6 cellular contexts compared by ENCODE assay signal in genomic region chr16:31100876-31101641, GRCh38. TPM values are rescaled to one million over a fixed set of nuclear protein-coding genes. Genes with fewer than 3 reads are reported as not detected.
DNase-seq lines count a peak whose midpoint lies in the region; ATAC-seq, FAIRE-seq and TF ChIP-seq lines count a peak whose summit lies in the region.
"Not testable (repeated sequence)": the region's sequence is repeated elsewhere in the genome, so short reads cannot be mapped to it uniquely, and the experiment has no call there.

No MANE protein-coding gene starts in this region.

- H4K91ac ChIP-seq in trophoblast cell (ENCODE audit: low read depth, low read length), result not testable (repeated sequence)

- H3K36me3 ChIP-seq in HCT116 (ENCODE audit: control insufficient read depth in 1 of 2, insufficient read depth in 2 of 2, low read length in 2 of 2); SK-N-SH (replicated peaks in 1 of 2; ENCODE audit: control insufficient read depth in 1 of 2, insufficient read depth in 2 of 2, low read length in 1 of 2); HepG2 (replicated peaks in 1 of 2; ENCODE audit: control insufficient read depth in 1 of 2, insufficient read depth in 2 of 2, low read length in 2 of 2); trophoblast cell (ENCODE audit: control insufficient read depth in 1 of 2, insufficient read depth in 2 of 2, low read length in 2 of 2): not testable (repeated sequence)

- not testable (repeated sequence) for DNase-seq in HCT116 (ENCODE audit: low read depth, low spot score); SK-N-SH; HepG2 (ENCODE audit: low spot score); trophoblast cell
- DNase-seq in choroid plexus epithelial cell (ENCODE audit: low read depth), result peak; percentile 22
- DNase-seq in Right ventricle myocardium inferior (ENCODE audit: missing footprints), result peak; percentile 37

- 88% methylated on average over 13 of the region's 13 CpGs for WGBS in SK-N-SH (ENCODE audit: low lambda C conversion rate)
- WGBS in HepG2 (ENCODE audit: low lambda C conversion rate), result 50% methylated on average over 12 of the region's 13 CpGs
- WGBS in trophoblast cell (ENCODE audit: extremely low coverage, insufficient coverage, insufficient read length), result no CpG with 5 or more reads among the region's 13 CpGs

- H4K20me1 ChIP-seq in HCT116 (ENCODE audit: insufficient read depth); SK-N-SH (ENCODE audit: insufficient read depth); HepG2 (ENCODE audit: insufficient read depth, low read length): not testable (repeated sequence)

- not testable (repeated sequence) for H3K79me1 ChIP-seq in trophoblast cell (ENCODE audit: low read length)

- TF ChIP-seq RAD21 in HCT116 (IDR thresholded peaks at IDR 0.05; ENCODE audit: low read depth); SK-N-SH (IDR thresholded peaks at IDR 0.05; ENCODE audit: low read length); HepG2 (CRISPR knock-in tag; IDR thresholded peaks at IDR 0.05): not testable (repeated sequence)

- H3K14ac ChIP-seq in trophoblast cell (ENCODE audit: low read length), result not testable (repeated sequence)

- RAD21 ChIA-PET in HCT116 (lab: Charles Lee; ENCODE audit: low non-redundant PET in 1 of 2, low total read pairs in 2 of 2, uncharacterized antibody in 2 of 2, unreplicated experiment in 2 of 2), result interaction anchor here in 1 of 2 experiments (0.6 to 0.7 kb wide), 2 partner anchors 10 to 244 kb away, joined by 3 to 4 read pairs; no protein-coding TSS in a partner anchor

- H3K4me2 ChIP-seq in HCT116 (ENCODE audit: low read length) (peak overlapping the region; percentile 17; the same call in 1 of the 2 replicates), HepG2 (ENCODE audit: low read depth, low read length) (peak overlapping the region; percentile 20; the same call in 1 of the 2 replicates)
- not testable (repeated sequence) for H3K4me2 ChIP-seq in SK-N-SH; trophoblast cell (ENCODE audit: low read length)

- not testable (repeated sequence) for H2BK120ac ChIP-seq in trophoblast cell (ENCODE audit: insufficient read depth, low read length, poor library complexity)

- H3K4me1 ChIP-seq in HCT116 (ENCODE audit: control insufficient read depth in 1 of 2, insufficient read depth in 2 of 2, low read length in 2 of 2), result peaks cover 11 to 18% of the 10 kb centered on the region in 2 experiments; a peak in 3 of 4 replicates
- not testable (repeated sequence) for H3K4me1 ChIP-seq in SK-N-SH (ENCODE audit: control insufficient read depth in 1 of 2, insufficient read depth in 2 of 2, low read depth in 1 of 2, low read length in 1 of 2); trophoblast cell (ENCODE audit: control insufficient read depth in 1 of 2, insufficient read depth in 2 of 2, low read length in 2 of 2)
- peaks cover 23% of the 10 kb centered on the region for H3K4me1 ChIP-seq in HepG2 (ENCODE audit: insufficient read depth, low read length)

- not testable (repeated sequence) for H3K4ac ChIP-seq in trophoblast cell (ENCODE audit: low read depth, low read length)

- not testable (repeated sequence) for H3K79me2 ChIP-seq in HCT116 (ENCODE audit: insufficient read depth, low read length); SK-N-SH (ENCODE audit: insufficient read depth); HepG2 (ENCODE audit: insufficient read depth, low read length); trophoblast cell (ENCODE audit: control insufficient read depth, insufficient read depth, low read length, poor library complexity)

- not testable (repeated sequence) for H3F3A ChIP-seq in SK-N-SH (replicated peaks; ENCODE audit: insufficient read depth)

- not testable (repeated sequence) for H2BK5ac ChIP-seq in trophoblast cell (ENCODE audit: low read depth, low read length, poor library complexity)

- H3K9me3 ChIP-seq in HCT116 (ENCODE audit: control insufficient read depth in 1 of 2, insufficient read depth in 1 of 2, low read depth in 1 of 2, low read length in 2 of 2); SK-N-SH; HepG2 (ENCODE audit: low read length); trophoblast cell (ENCODE audit: insufficient read depth, low read depth, low read length): not testable (repeated sequence)

- POLR2A ChIA-PET in HCT116 (lab: Charles Lee), result interaction anchor here (0.6 to 3.5 kb wide), 3 partner anchors 16 to 70 kb away, joined by 4 to 14 read pairs (median 5); partner anchors contain the start of genes KAT8, ZNF646 and ZNF668
- POLR2A ChIA-PET in SK-N-SH (lab: Yijun Ruan, JAX), result interaction anchor here (1.5 kb wide), 1 partner anchor 16 kb away, joined by 5 read pairs; the partner anchor contains the start of gene KAT8
- POLR2A ChIA-PET in HepG2 (lab: Yijun Ruan, JAX), result interaction anchor here (0.7 to 3.0 kb wide), 10 partner anchors 8 to 104 kb away, joined by 3 to 25 read pairs (median 4); partner anchors contain the start of genes FUS, KAT8, STX4 and ZNF646

- H2BK12ac ChIP-seq in trophoblast cell (ENCODE audit: low read length), result not testable (repeated sequence)

- in situ Hi-C loops in HepG2 (cut with HindIII; ENCODE audit: extremely low pct_ligation_motif_present, low pct_unique_long_range_greater_than_20kb), result not testable (repeated sequence)

- not testable (repeated sequence) for H3K4me3 ChIP-seq in HCT116 (replicated peaks in 1 of 2; ENCODE audit: low read depth in 1 of 2, low read length in 2 of 2); SK-N-SH (ENCODE audit: low read depth in 2 of 2, low read length in 1 of 2); choroid plexus epithelial cell (ENCODE audit: low read depth, low read length); trophoblast cell (ENCODE audit: low read depth, low read length)
- peak overlapping the region in 1 of 3 experiments; percentile 12; a peak in 1 of 6 replicates for H3K4me3 ChIP-seq in HepG2 (replicated peaks in 1 of 3; ENCODE audit: insufficient read depth in 1 of 3, low read depth in 2 of 3, low read length in 3 of 3)

- not testable (repeated sequence) for FAIRE-seq in HepG2 (lab: Jason Lieb, UNC)

- TF ChIP-seq POLR2A in HCT116 (IDR thresholded peaks at IDR 0.05; ENCODE audit: borderline replicate concordance, extremely low read depth, insufficient read depth, insufficient read length); HepG2 (IDR thresholded peaks at IDR 0.05; ENCODE audit: insufficient read depth in 1 of 2, low read depth in 2 of 2, low read length in 2 of 2): not testable (repeated sequence)

- H3K9me2 ChIP-seq in HCT116 (ENCODE audit: insufficient read depth); SK-N-SH: not testable (repeated sequence)

- not testable (repeated sequence) for H3K27me3 ChIP-seq in HCT116 (ENCODE audit: insufficient read depth, low read length); SK-N-SH (ENCODE audit: insufficient read depth); HepG2 (ENCODE audit: control insufficient read depth in 1 of 2, insufficient read depth in 2 of 2, low read length in 2 of 2); trophoblast cell (ENCODE audit: insufficient read depth, low read length)

- H3K9ac ChIP-seq in HCT116 (ENCODE audit: low read length); SK-N-SH; HepG2 (ENCODE audit: insufficient read depth, low read depth, low read length); trophoblast cell (ENCODE audit: low read length): not testable (repeated sequence)

- TF ChIP-seq CTCF in HCT116 (IDR thresholded peaks at IDR 0.05 in 2 of 3, conservative IDR thresholded peaks at IDR 0.05 in 1 of 3; ENCODE audit: borderline replicate concordance in 1 of 3, insufficient read depth in 1 of 3, low read depth in 2 of 3, low read length in 2 of 3); SK-N-SH (IDR thresholded peaks at IDR 0.05); choroid plexus epithelial cell (conservative IDR thresholded peaks at IDR 0.05; ENCODE audit: low read depth, low read length); HepG2 (CRISPR knock-in tag; IDR thresholded peaks at IDR 0.05): not testable (repeated sequence)

- not testable (repeated sequence) for H4K12ac ChIP-seq in trophoblast cell (ENCODE audit: low read depth, low read length)

- intact Hi-C loops in HCT116 (cut with micrococcal nuclease); Right ventricle myocardium inferior (cut with DNase I); HepG2 (cut with micrococcal nuclease; ENCODE audit: unreplicated experiment): not testable (repeated sequence)

- ATAC-seq in HCT116, Right ventricle myocardium inferior: not testable (repeated sequence)
- ATAC-seq in HepG2, result peak; percentile 34

- not testable (repeated sequence) for H4K8ac ChIP-seq in trophoblast cell (ENCODE audit: low read depth, low read length)

- H2AK5ac ChIP-seq in trophoblast cell (ENCODE audit: low read length), result not testable (repeated sequence)

- not testable (repeated sequence) for BruUV-seq in HCT116 (replicated peaks; lab: Mats Ljungman, UMichigan); HepG2 (replicated peaks; lab: Mats Ljungman, UMichigan)

- H3K23ac ChIP-seq in trophoblast cell (ENCODE audit: low read length), result peak overlapping the region; percentile 99

- CTCF ChIA-PET in HCT116 (lab: Charles Lee) (interaction anchor here (1.5 to 2.2 kb wide), 2 partner anchors 41 to 116 kb away, joined by 3 to 7 read pairs; partner anchors contain the start of gene HSD3B7), SK-N-SH (lab: Yijun Ruan, JAX) (interaction anchor here (1.1 to 2.1 kb wide), 3 partner anchors 21 to 116 kb away, joined by 3 to 7 read pairs (median 4); no protein-coding TSS in a partner anchor)
- CTCF ChIA-PET in HepG2 (lab: Yijun Ruan, JAX; ENCODE audit: low intra/inter-chr PET ratio, low total read pairs), result not testable (repeated sequence)

- not testable (repeated sequence) for H3K27ac ChIP-seq in HCT116 (ENCODE audit: low read depth, low read length); SK-N-SH (ENCODE audit: low read depth in 2 of 2, low read length in 1 of 2); HepG2 (ENCODE audit: extremely low read length, insufficient read depth, low read length); trophoblast cell (ENCODE audit: low read depth, low read length)

- not testable (repeated sequence) for H3K18ac ChIP-seq in trophoblast cell (ENCODE audit: low read length)

- TF ChIP-seq EP300 in SK-N-SH (IDR thresholded peaks at IDR 0.05; ENCODE audit: borderline replicate concordance in 1 of 2, low read depth in 1 of 2, low read length in 1 of 2); HepG2 (IDR thresholded peaks at IDR 0.05; ENCODE audit: low read depth in 2 of 2, low read length in 2 of 2); HepG2 (CRISPR knock-in tag; IDR thresholded peaks at IDR 0.05; ENCODE audit: borderline replicate concordance): not testable (repeated sequence)

- not testable (repeated sequence) for H2AFZ ChIP-seq in HCT116 (ENCODE audit: low read depth, low read length, poor library complexity, severe bottlenecking); HepG2 (ENCODE audit: low read length); trophoblast cell (ENCODE audit: insufficient read depth, low read length, poor library complexity)
- 0 out of 2 replicates have a peak overlapping the region, but pooled peaks have one; percentile 29 for H2AFZ ChIP-seq in SK-N-SH (ENCODE audit: low read depth)

RNA-seq across cellular contexts. Expression of gene VKORC1, which starts 6.5 kb away (rescaled TPM):
- total RNA-seq in HCT116 (2021; ENCODE audit: unreplicated experiment), result 83.8 TPM
- polyA plus RNA-seq in HCT116 (2012), result 195 and 218 TPM in 2 replicates
- 419 and 434 TPM in 2 replicates for polyA plus RNA-seq in SK-N-SH (2012; rRNA removed)
- polyA plus RNA-seq in SK-N-SH (2012; cell fraction: cytosol; rRNA removed), result 265 and 341 TPM in 2 replicates
- 174 and 208 TPM in 2 replicates for polyA plus RNA-seq in SK-N-SH (2012; cell fraction: nucleus; rRNA removed)
- 41.1 TPM for total RNA-seq in Right ventricle myocardium inferior
- total RNA-seq in HepG2 (2016; rRNA removed; fragmentation: Illumina TruSeq; extraction: Trizol), result 92.1 and 141 TPM in 2 replicates
- total RNA-seq in HepG2 (2016; cell fraction: cytosol; rRNA removed; fragmentation: Illumina TruSeq; extraction: Trizol; ENCODE audit: low read depth), result 108 and 123 TPM in 2 replicates
- 100 and 140 TPM in 2 replicates for total RNA-seq in HepG2 (2016; cell fraction: insoluble cytoplasmic fraction; rRNA removed; fragmentation: Illumina TruSeq; extraction: Trizol)
- 83.8 and 103 TPM in 2 replicates for total RNA-seq in HepG2 (2016; cell fraction: membrane; rRNA removed; fragmentation: Illumina TruSeq; extraction: Trizol)
- 94.6 and 113 TPM in 2 replicates for total RNA-seq in HepG2 (2016; cell fraction: nucleus; rRNA removed; fragmentation: Illumina TruSeq; extraction: Trizol)
- 613 and 615 TPM in 2 replicates for polyA plus RNA-seq in HepG2 (2011; rRNA removed)
- 980 and 1,226 TPM in 2 replicates for polyA plus RNA-seq in HepG2 (2011; cell fraction: cytosol; rRNA removed)
- 399 and 426 TPM in 2 replicates for polyA plus RNA-seq in HepG2 (2011; cell fraction: nucleus; rRNA removed)
- 226 and 325 TPM in 2 replicates for polyA plus RNA-seq in HepG2 (2012)
- 88.3 and 112 TPM in 2 replicates for polyA plus RNA-seq in HepG2 (2016; cell fraction: cytosol; fragmentation: Illumina TruSeq; extraction: Trizol; ENCODE audit: low read depth)
- 134 and 149 TPM in 2 replicates for polyA plus RNA-seq in HepG2 (2016; cell fraction: insoluble cytoplasmic fraction; fragmentation: Illumina TruSeq; extraction: Trizol; ENCODE audit: low read depth)
- 106 and 112 TPM in 2 replicates for polyA plus RNA-seq in HepG2 (2016; cell fraction: membrane; fragmentation: Illumina TruSeq; extraction: Trizol; ENCODE audit: low read depth)
- polyA plus RNA-seq in HepG2 (2016; cell fraction: nucleus; fragmentation: Illumina TruSeq; extraction: Trizol; ENCODE audit: insufficient read depth, low read depth), result 220 and 229 TPM in 2 replicates
- 450 and 1,230 TPM in 2 replicates for polyA minus RNA-seq in HepG2 (2011; rRNA and poly(A)+ RNA removed; ENCODE audit: low replicate concordance)
- 139 and 156 TPM in 2 replicates for polyA minus RNA-seq in HepG2 (2011; cell fraction: cytosol; rRNA and poly(A)+ RNA removed)
- polyA minus RNA-seq in HepG2 (2011; cell fraction: nucleus; rRNA and poly(A)+ RNA removed), result 91.0 and 99.1 TPM in 2 replicates
- polyA plus RNA-seq in trophoblast cell (2013), result 112 and 118 TPM in 2 replicates

RNA-seq across cellular contexts. Expression of gene BCKDK, which starts 7.1 kb away (rescaled TPM):
- 60.7 TPM for total RNA-seq in HCT116 (2021; ENCODE audit: unreplicated experiment)
- 85.2 and 87.3 TPM in 2 replicates for polyA plus RNA-seq in HCT116 (2012)
- 57.9 and 73.2 TPM in 2 replicates for polyA plus RNA-seq in SK-N-SH (2012; rRNA removed)
- 30.1 and 46.9 TPM in 2 replicates for polyA plus RNA-seq in SK-N-SH (2012; cell fraction: cytosol; rRNA removed)
- 72.8 and 93.1 TPM in 2 replicates for polyA plus RNA-seq in SK-N-SH (2012; cell fraction: nucleus; rRNA removed)
- 79.7 TPM for total RNA-seq in Right ventricle myocardium inferior
- total RNA-seq in HepG2 (2016; rRNA removed; fragmentation: Illumina TruSeq; extraction: Trizol), result 24.9 and 25.2 TPM in 2 replicates
- total RNA-seq in HepG2 (2016; cell fraction: cytosol; rRNA removed; fragmentation: Illumina TruSeq; extraction: Trizol; ENCODE audit: low read depth), result 25.2 and 38.0 TPM in 2 replicates
- total RNA-seq in HepG2 (2016; cell fraction: insoluble cytoplasmic fraction; rRNA removed; fragmentation: Illumina TruSeq; extraction: Trizol), result 21.6 and 21.9 TPM in 2 replicates
- 42.8 and 61.6 TPM in 2 replicates for total RNA-seq in HepG2 (2016; cell fraction: membrane; rRNA removed; fragmentation: Illumina TruSeq; extraction: Trizol)
- 12.9 and 14.9 TPM in 2 replicates for total RNA-seq in HepG2 (2016; cell fraction: nucleus; rRNA removed; fragmentation: Illumina TruSeq; extraction: Trizol)
- 42.6 and 54.2 TPM in 2 replicates for polyA plus RNA-seq in HepG2 (2011; rRNA removed)
- polyA plus RNA-seq in HepG2 (2011; cell fraction: cytosol; rRNA removed), result 29.2 and 38.9 TPM in 2 replicates
- polyA plus RNA-seq in HepG2 (2011; cell fraction: nucleus; rRNA removed), result 119 and 127 TPM in 2 replicates
- 36.4 and 39.6 TPM in 2 replicates for polyA plus RNA-seq in HepG2 (2012)
- polyA plus RNA-seq in HepG2 (2016; cell fraction: cytosol; fragmentation: Illumina TruSeq; extraction: Trizol; ENCODE audit: low read depth), result 61.2 and 88.9 TPM in 2 replicates
- 38.3 and 44.6 TPM in 2 replicates for polyA plus RNA-seq in HepG2 (2016; cell fraction: insoluble cytoplasmic fraction; fragmentation: Illumina TruSeq; extraction: Trizol; ENCODE audit: low read depth)
- polyA plus RNA-seq in HepG2 (2016; cell fraction: membrane; fragmentation: Illumina TruSeq; extraction: Trizol; ENCODE audit: low read depth), result 82.3 and 100 TPM in 2 replicates
- 34.1 and 38.8 TPM in 2 replicates for polyA plus RNA-seq in HepG2 (2016; cell fraction: nucleus; fragmentation: Illumina TruSeq; extraction: Trizol; ENCODE audit: insufficient read depth, low read depth)
- 34.7 and 50.5 TPM in 2 replicates for polyA minus RNA-seq in HepG2 (2011; rRNA and poly(A)+ RNA removed; ENCODE audit: low replicate concordance)
- 23.9 and 34.2 TPM in 2 replicates for polyA minus RNA-seq in HepG2 (2011; cell fraction: cytosol; rRNA and poly(A)+ RNA removed)
- polyA minus RNA-seq in HepG2 (2011; cell fraction: nucleus; rRNA and poly(A)+ RNA removed), result 25.6 and 37.4 TPM in 2 replicates
- polyA plus RNA-seq in trophoblast cell (2013), result 43.7 and 47.1 TPM in 2 replicates

RNA-seq across cellular contexts. Expression of gene PRSS53, which starts 12.3 kb away (rescaled TPM):
- total RNA-seq in HCT116 (2021; ENCODE audit: unreplicated experiment) (11.6 TPM), Right ventricle myocardium inferior (0.62 TPM), HepG2 (2016; rRNA removed; fragmentation: Illumina TruSeq; extraction: Trizol) (0.65 and 2.2 TPM in 2 replicates)
- 5.4 and 5.7 TPM in 2 replicates for polyA plus RNA-seq in HCT116 (2012)
- polyA plus RNA-seq in SK-N-SH (2012; rRNA removed) (3.1 and 4.9 TPM in 2 replicates), HepG2 (2011; rRNA removed) (6.9 and 7.4 TPM in 2 replicates)
- 0.23 and 0.45 TPM in 2 replicates for polyA plus RNA-seq in SK-N-SH (2012; cell fraction: cytosol; rRNA removed)
- 37.4 and 41.9 TPM in 2 replicates for polyA plus RNA-seq in SK-N-SH (2012; cell fraction: nucleus; rRNA removed)
- 0.61 and 0.62 TPM in 2 replicates for total RNA-seq in HepG2 (2016; cell fraction: cytosol; rRNA removed; fragmentation: Illumina TruSeq; extraction: Trizol; ENCODE audit: low read depth)
- total RNA-seq in HepG2 (2016; cell fraction: insoluble cytoplasmic fraction; rRNA removed; fragmentation: Illumina TruSeq; extraction: Trizol), result 0.46 and 2.8 TPM in 2 replicates
- total RNA-seq in HepG2 (2016; cell fraction: membrane; rRNA removed; fragmentation: Illumina TruSeq; extraction: Trizol), result 0.49 and 0.52 TPM in 2 replicates
- total RNA-seq in HepG2 (2016; cell fraction: nucleus; rRNA removed; fragmentation: Illumina TruSeq; extraction: Trizol), result 3.2 and 4.5 TPM in 2 replicates
- polyA plus RNA-seq in HepG2 (2011; cell fraction: cytosol; rRNA removed), result 1.0 and 1.6 TPM in 2 replicates
- 103 and 136 TPM in 2 replicates for polyA plus RNA-seq in HepG2 (2011; cell fraction: nucleus; rRNA removed)
- 3.6 and 7.5 TPM in 2 replicates for polyA plus RNA-seq in HepG2 (2012)
- polyA plus RNA-seq in HepG2 (2016; cell fraction: cytosol; fragmentation: Illumina TruSeq; extraction: Trizol; ENCODE audit: low read depth), result 0.19 and 0.26 TPM in 2 replicates
- 0.60 TPM in 1 of 2 replicates, not detected in the other for polyA plus RNA-seq in HepG2 (2016; cell fraction: insoluble cytoplasmic fraction; fragmentation: Illumina TruSeq; extraction: Trizol; ENCODE audit: low read depth)
- 0.09 and 0.53 TPM in 2 replicates for polyA plus RNA-seq in HepG2 (2016; cell fraction: membrane; fragmentation: Illumina TruSeq; extraction: Trizol; ENCODE audit: low read depth)
- 6.4 and 11.2 TPM in 2 replicates for polyA plus RNA-seq in HepG2 (2016; cell fraction: nucleus; fragmentation: Illumina TruSeq; extraction: Trizol; ENCODE audit: insufficient read depth, low read depth)
- polyA minus RNA-seq in HepG2 (2011; rRNA and poly(A)+ RNA removed; ENCODE audit: low replicate concordance), result 2.8 and 9.1 TPM in 2 replicates
- 0.49 and 0.70 TPM in 2 replicates for polyA minus RNA-seq in HepG2 (2011; cell fraction: cytosol; rRNA and poly(A)+ RNA removed)
- polyA minus RNA-seq in HepG2 (2011; cell fraction: nucleus; rRNA and poly(A)+ RNA removed), result 21.0 and 21.8 TPM in 2 replicates
- polyA plus RNA-seq in trophoblast cell (2013), result 1.4 and 1.5 TPM in 2 replicates

RNA-seq across cellular contexts. Expression of gene KAT8, which starts 16.4 kb away (rescaled TPM):
- total RNA-seq in HCT116 (2021; ENCODE audit: unreplicated experiment), result 44.9 TPM
- polyA plus RNA-seq in HCT116 (2012), result 39.3 and 40.7 TPM in 2 replicates
- 51.8 and 52.0 TPM in 2 replicates for polyA plus RNA-seq in SK-N-SH (2012; rRNA removed)
- polyA plus RNA-seq in SK-N-SH (2012; cell fraction: cytosol; rRNA removed), result 36.2 and 44.6 TPM in 2 replicates
- 94.8 and 120 TPM in 2 replicates for polyA plus RNA-seq in SK-N-SH (2012; cell fraction: nucleus; rRNA removed)
- total RNA-seq in Right ventricle myocardium inferior, result 67.4 TPM
- total RNA-seq in HepG2 (2016; rRNA removed; fragmentation: Illumina TruSeq; extraction: Trizol), result 69.5 and 79.0 TPM in 2 replicates
- total RNA-seq in HepG2 (2016; cell fraction: cytosol; rRNA removed; fragmentation: Illumina TruSeq; extraction: Trizol; ENCODE audit: low read depth), result 35.7 and 36.8 TPM in 2 replicates
- 66.0 and 82.2 TPM in 2 replicates for total RNA-seq in HepG2 (2016; cell fraction: insoluble cytoplasmic fraction; rRNA removed; fragmentation: Illumina TruSeq; extraction: Trizol)
- 28.5 and 33.0 TPM in 2 replicates for total RNA-seq in HepG2 (2016; cell fraction: membrane; rRNA removed; fragmentation: Illumina TruSeq; extraction: Trizol)
- 42.9 and 51.1 TPM in 2 replicates for total RNA-seq in HepG2 (2016; cell fraction: nucleus; rRNA removed; fragmentation: Illumina TruSeq; extraction: Trizol)
- polyA plus RNA-seq in HepG2 (2011; rRNA removed), result 84.2 and 85.3 TPM in 2 replicates
- 59.8 and 72.8 TPM in 2 replicates for polyA plus RNA-seq in HepG2 (2011; cell fraction: cytosol; rRNA removed)
- polyA plus RNA-seq in HepG2 (2011; cell fraction: nucleus; rRNA removed), result 112 and 113 TPM in 2 replicates
- polyA plus RNA-seq in HepG2 (2012), result 49.1 and 52.0 TPM in 2 replicates
- 5.9 and 6.1 TPM in 2 replicates for polyA plus RNA-seq in HepG2 (2016; cell fraction: cytosol; fragmentation: Illumina TruSeq; extraction: Trizol; ENCODE audit: low read depth)
- 58.7 and 63.1 TPM in 2 replicates for polyA plus RNA-seq in HepG2 (2016; cell fraction: insoluble cytoplasmic fraction; fragmentation: Illumina TruSeq; extraction: Trizol; ENCODE audit: low read depth)
- polyA plus RNA-seq in HepG2 (2016; cell fraction: membrane; fragmentation: Illumina TruSeq; extraction: Trizol; ENCODE audit: low read depth), result 13.2 and 14.8 TPM in 2 replicates
- polyA plus RNA-seq in HepG2 (2016; cell fraction: nucleus; fragmentation: Illumina TruSeq; extraction: Trizol; ENCODE audit: insufficient read depth, low read depth), result 86.8 and 87.6 TPM in 2 replicates
- 37.8 and 50.2 TPM in 2 replicates for polyA minus RNA-seq in HepG2 (2011; rRNA and poly(A)+ RNA removed; ENCODE audit: low replicate concordance)
- polyA minus RNA-seq in HepG2 (2011; cell fraction: cytosol; rRNA and poly(A)+ RNA removed), result 25.3 and 26.2 TPM in 2 replicates
- 37.3 and 44.0 TPM in 2 replicates for polyA minus RNA-seq in HepG2 (2011; cell fraction: nucleus; rRNA and poly(A)+ RNA removed)
- 31.8 and 32.3 TPM in 2 replicates for polyA plus RNA-seq in trophoblast cell (2013)

RNA-seq across cellular contexts. Expression of gene ZNF646, which starts 26.8 kb away (rescaled TPM):
- 17.7 TPM for total RNA-seq in HCT116 (2021; ENCODE audit: unreplicated experiment)
- polyA plus RNA-seq in HCT116 (2012), result 10.3 and 11.0 TPM in 2 replicates
- polyA plus RNA-seq in SK-N-SH (2012; rRNA removed), result 2.7 and 3.4 TPM in 2 replicates
- polyA plus RNA-seq in SK-N-SH (2012; cell fraction: cytosol; rRNA removed), result 1.2 and 2.1 TPM in 2 replicates
- polyA plus RNA-seq in SK-N-SH (2012; cell fraction: nucleus; rRNA removed), result 8.2 and 8.8 TPM in 2 replicates
- 9.9 TPM for total RNA-seq in Right ventricle myocardium inferior
- 7.8 and 10.9 TPM in 2 replicates for total RNA-seq in HepG2 (2016; rRNA removed; fragmentation: Illumina TruSeq; extraction: Trizol)
- total RNA-seq in HepG2 (2016; cell fraction: cytosol; rRNA removed; fragmentation: Illumina TruSeq; extraction: Trizol; ENCODE audit: low read depth), result 1.7 and 2.4 TPM in 2 replicates
- 6.8 and 11.1 TPM in 2 replicates for total RNA-seq in HepG2 (2016; cell fraction: insoluble cytoplasmic fraction; rRNA removed; fragmentation: Illumina TruSeq; extraction: Trizol)
- total RNA-seq in HepG2 (2016; cell fraction: membrane; rRNA removed; fragmentation: Illumina TruSeq; extraction: Trizol), result 5.0 and 5.3 TPM in 2 replicates
- total RNA-seq in HepG2 (2016; cell fraction: nucleus; rRNA removed; fragmentation: Illumina TruSeq; extraction: Trizol), result 14.4 and 16.7 TPM in 2 replicates
- 3.4 and 4.4 TPM in 2 replicates for polyA plus RNA-seq in HepG2 (2011; rRNA removed)
- polyA plus RNA-seq in HepG2 (2011; cell fraction: cytosol; rRNA removed), result 2.2 and 2.9 TPM in 2 replicates
- polyA plus RNA-seq in HepG2 (2011; cell fraction: nucleus; rRNA removed), result 19.6 and 21.3 TPM in 2 replicates
- polyA plus RNA-seq in HepG2 (2012), result 5.6 and 5.8 TPM in 2 replicates
- polyA plus RNA-seq in HepG2 (2016; cell fraction: cytosol; fragmentation: Illumina TruSeq; extraction: Trizol; ENCODE audit: low read depth), result 0.38 and 0.43 TPM in 2 replicates
- polyA plus RNA-seq in HepG2 (2016; cell fraction: insoluble cytoplasmic fraction; fragmentation: Illumina TruSeq; extraction: Trizol; ENCODE audit: low read depth), result 3.7 and 4.7 TPM in 2 replicates
- polyA plus RNA-seq in HepG2 (2016; cell fraction: membrane; fragmentation: Illumina TruSeq; extraction: Trizol; ENCODE audit: low read depth), result 0.90 and 0.94 TPM in 2 replicates
- 22.6 and 23.3 TPM in 2 replicates for polyA plus RNA-seq in HepG2 (2016; cell fraction: nucleus; fragmentation: Illumina TruSeq; extraction: Trizol; ENCODE audit: insufficient read depth, low read depth)
- polyA minus RNA-seq in HepG2 (2011; rRNA and poly(A)+ RNA removed; ENCODE audit: low replicate concordance), result 29.7 and 32.7 TPM in 2 replicates
- 4.2 and 5.8 TPM in 2 replicates for polyA minus RNA-seq in HepG2 (2011; cell fraction: cytosol; rRNA and poly(A)+ RNA removed)
- polyA minus RNA-seq in HepG2 (2011; cell fraction: nucleus; rRNA and poly(A)+ RNA removed), result 26.1 and 29.9 TPM in 2 replicates
- polyA plus RNA-seq in trophoblast cell (2013), result 13.3 and 15.2 TPM in 2 replicates
